In the genomic region with DNA sequence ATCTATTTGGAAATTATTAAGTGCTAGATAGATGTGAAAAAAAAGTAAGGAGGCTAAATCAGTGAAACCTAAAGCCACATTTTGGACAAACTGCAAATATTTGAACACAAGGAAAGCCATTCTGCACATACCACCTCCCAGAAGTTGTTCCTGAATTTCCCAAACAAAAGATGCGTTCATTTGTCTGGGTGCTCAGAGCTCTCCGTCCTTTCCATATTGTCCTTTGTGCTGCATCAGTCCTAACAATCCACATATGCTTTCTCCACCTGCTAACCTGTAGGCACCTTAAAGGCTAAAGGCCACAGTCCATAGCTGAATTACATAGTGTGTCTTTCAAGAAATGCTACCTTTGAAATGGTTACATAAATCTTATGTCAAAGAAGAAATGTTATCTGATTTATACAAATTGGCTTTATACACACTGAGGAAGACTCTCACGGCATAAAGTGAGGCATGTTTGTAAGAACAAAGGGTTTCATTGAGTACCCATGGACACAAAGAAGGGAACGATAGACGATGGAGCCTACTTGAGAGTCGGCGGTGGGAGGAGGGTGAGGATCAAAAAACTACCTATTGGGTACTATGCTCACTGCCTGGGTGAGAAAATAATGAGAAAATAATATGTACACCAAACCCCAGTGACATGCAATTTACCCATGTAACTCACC, we compare ENCODE assay signal across 1 cellular context.
TF ChIP-seq lines count a peak whose summit lies in the region.

No MANE protein-coding gene starts in this region.

TF ChIP-seq in A549, 52 proteins besides CTCF, POLR2A, EP300 and RAD21:
- TF ChIP-seq POLR2AphosphoS2 (conservative IDR thresholded peaks at IDR 0.05; ENCODE audit: low read length) (no peak), NPAS2 (CRISPR knock-in tag; IDR thresholded peaks at IDR 0.05; ENCODE audit: borderline replicate concordance) (no peak), GATA3 (IDR thresholded peaks at IDR 0.05; ENCODE audit: borderline replicate concordance) (no peak), EHF (CRISPR knock-in tag; IDR thresholded peaks at IDR 0.05) (no peak), RNF2 (IDR thresholded peaks at IDR 0.05; ENCODE audit: borderline replicate concordance, low read depth) (no peak)
TF ChIP-seq in A549: peak in this region for 0.
